19 cellular contexts compared by ENCODE assay signal in genomic region chr15:80636675-80637074, GRCh38. TPM values are rescaled to one million over a fixed set of nuclear protein-coding genes. Genes with fewer than 3 reads are reported as not detected.
DNase-seq lines count a peak whose midpoint lies in the region; ATAC-seq and TF ChIP-seq lines count a peak whose summit lies in the region.
"Had no signal": no experiment of that assay in that cellular context is flagged by ENCODE, and none has a peak within 500 bp of the region (broad histone marks: within the 10 kb centered on the region; RNA-seq: fewer than 3 reads in every experiment).

No MANE protein-coding gene starts in this region.

- peaks cover 4% of the 10 kb centered on the region; the same call in 2 of the 3 replicates for H3K36me3 Mint-ChIP-seq in GM23338 (ENCODE audit: low read depth)
- H3K36me3 Mint-ChIP-seq in chondrocyte (ENCODE audit: low read depth), result peaks cover 3% of the 10 kb centered on the region

- no peaks in the 10 kb centered on the region; the same call in 2 of the 3 replicates for H3K4me1 Mint-ChIP-seq in GM23338
- H3K4me1 Mint-ChIP-seq in chondrocyte (ENCODE audit: low read depth), result peaks cover 3% of the 10 kb centered on the region
- H3K4me1 Mint-ChIP-seq: B cell had no signal

- H3K27ac Mint-ChIP-seq in GM23338 (no peak overlapping the region), chondrocyte (ENCODE audit: unreplicated experiment) (no peak overlapping the region)
- H3K27ac Mint-ChIP-seq: activated naive CD4-positive, alpha-beta T cell treated with anti-CD3 and anti-CD28 coated beads for 36 hours; B cell had no signal

- intact Hi-C loops in mucosa of descending colon (cut with DNase I, micrococcal nuclease), result no loop called here

- H3K9me3 Mint-ChIP-seq in GM23338 (peaks cover 14% of the 10 kb centered on the region), chondrocyte (ENCODE audit: low read depth) (peaks cover 13% of the 10 kb centered on the region)
- H3K9me3 Mint-ChIP-seq: activated naive CD4-positive, alpha-beta T cell treated with anti-CD3 and anti-CD28 coated beads for 36 hours had no signal

- H3K27me3 Mint-ChIP-seq in GM23338 (ENCODE audit: insufficient read depth, low read depth, poor library complexity), result peaks cover 5% of the 10 kb centered on the region
- H3K27me3 Mint-ChIP-seq in chondrocyte (ENCODE audit: low read depth), result peaks cover 3% of the 10 kb centered on the region

- no peaks in the 10 kb centered on the region for H3F3A ChIP-seq in GM23338 (replicated peaks; ENCODE audit: low read depth)

- no peaks in the 10 kb centered on the region for H4K20me1 ChIP-seq in GM23338 (replicated peaks; ENCODE audit: insufficient read depth)

- H3K4me1 ChIP-seq in GM23338 (ENCODE audit: insufficient read depth) (no peaks in the 10 kb centered on the region), mucosa of descending colon (ENCODE audit: low read depth) (no peaks in the 10 kb centered on the region)

- no peak overlapping the region for H3K27ac ChIP-seq in GM23338 (ENCODE audit: low read depth)
- H3K27ac ChIP-seq: RWPE1 had no signal

- no peaks in the 10 kb centered on the region; the same call in 1 of the 2 replicates for H3K9me2 ChIP-seq in GM23338 (ENCODE audit: insufficient read depth)

- 0 out of 2 replicates have a peak overlapping the region, but pooled peaks have one; percentile 43 for H2AFZ ChIP-seq in GM23338

- no peaks in the 10 kb centered on the region for H3K79me2 ChIP-seq in GM23338 (replicated peaks; ENCODE audit: insufficient read depth)

- H3K4me2 ChIP-seq in GM23338, result no peak overlapping the region

- no peak overlapping the region for H3K4me3 ChIP-seq in GM23338
- no peak overlapping the region for H3K4me3 ChIP-seq in mucosa of descending colon
- H3K4me3 ChIP-seq: MG63 had no signal

- peak; percentile 79 for ATAC-seq in GM23338
- ATAC-seq in esophagus mucosa, result peak; percentile 88
- ATAC-seq in mucosa of descending colon, result peak; percentile 85
- ATAC-seq in GM18870 (IDR thresholded peaks at IDR 0.05; ENCODE audit: unreplicated experiment), result no peak

- H3K9me3 ChIP-seq in mucosa of descending colon, result peaks cover 3% of the 10 kb centered on the region

- no peaks in the 10 kb centered on the region for H3K36me3 ChIP-seq in GM23338 (ENCODE audit: insufficient read depth)
- H3K36me3 ChIP-seq in mucosa of descending colon (ENCODE audit: low read depth), result no peaks in the 10 kb centered on the region
- H3K36me3 ChIP-seq: MG63 had no signal

- TF ChIP-seq CTCF in GM23338 (conservative IDR thresholded peaks at IDR 0.05; ENCODE audit: low read depth in 2 of 2) (peak; percentile 56 to 65), mucosa of descending colon (IDR thresholded peaks at IDR 0.05) (no peak), chondrocyte (IDR thresholded peaks at IDR 0.05) (no peak), GM10266 (IDR thresholded peaks at IDR 0.05; ENCODE audit: control insufficient read depth, insufficient read depth, low read depth, missing control alignments) (no peak)

- H3K27me3 ChIP-seq in GM23338 (ENCODE audit: insufficient read depth), result no peaks in the 10 kb centered on the region
- H3K27me3 ChIP-seq: MG63 had no signal

- no peak overlapping the region for H3K4me3 Mint-ChIP-seq in GM23338
- no peak overlapping the region for H3K4me3 Mint-ChIP-seq in chondrocyte (ENCODE audit: unreplicated experiment)
- H3K4me3 Mint-ChIP-seq: activated naive CD4-positive, alpha-beta T cell treated with anti-CD3 and anti-CD28 coated beads for 36 hours; B cell had no signal

- DNase-seq in GM23338 (ENCODE audit: low spot score) (peak; percentile 82), NCI-H446 treated with DMSO at 0.1 percent for 48 hours (lab: John Stamatoyannopoulos, UW) (peak; percentile 82), mucosa of descending colon (peak in 2 of 3 donors; percentile 25 to 34), chondrocyte (ENCODE audit: low spot score) (no peak), HPDE6-E6E7 (ENCODE audit: extremely low spot score) (no peak), GM10266 (ENCODE audit: extremely low spot score) (no peak)
- DNase-seq: activated CD4-positive, CD25-positive, alpha-beta regulatory T cell treated with anti-CD3 and anti-CD28 coated beads, Interleukin-2, amount 50 U/mL, for 72 hours; activated naive CD4-positive, alpha-beta T cell treated with anti-CD3 and anti-CD28 coated beads for 36 hours; DMS153; mesenchymal stem cell; MG63; NCI-H1930; NCI-H748 treated with DMSO at 0.1 percent for 48 hours; stimulated activated CD4-positive, alpha-beta T cell treated with anti-CD3 and anti-CD28 coated beads, Interleukin-1b, Interleukin-23, amount 100 ng/mL, for 48 hours; T-helper 2 cell had no signal

TF ChIP-seq in GM23338, 12 proteins besides CTCF, POLR2A, EP300 and RAD21 (continues in another document):
- TF ChIP-seq, protein P1, sequence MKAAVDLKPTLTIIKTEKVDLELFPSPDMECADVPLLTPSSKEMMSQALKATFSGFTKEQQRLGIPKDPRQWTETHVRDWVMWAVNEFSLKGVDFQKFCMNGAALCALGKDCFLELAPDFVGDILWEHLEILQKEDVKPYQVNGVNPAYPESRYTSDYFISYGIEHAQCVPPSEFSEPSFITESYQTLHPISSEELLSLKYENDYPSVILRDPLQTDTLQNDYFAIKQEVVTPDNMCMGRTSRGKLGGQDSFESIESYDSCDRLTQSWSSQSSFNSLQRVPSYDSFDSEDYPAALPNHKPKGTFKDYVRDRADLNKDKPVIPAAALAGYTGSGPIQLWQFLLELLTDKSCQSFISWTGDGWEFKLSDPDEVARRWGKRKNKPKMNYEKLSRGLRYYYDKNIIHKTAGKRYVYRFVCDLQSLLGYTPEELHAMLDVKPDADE (IDR thresholded peaks at IDR 0.05), result no peak
- TF ChIP-seq REST (IDR thresholded peaks at IDR 0.05; ENCODE audit: unreplicated experiment) (no peak), POLR2AphosphoS5 (IDR thresholded peaks at IDR 0.05; ENCODE audit: low read depth) (no peak)

RNA-seq across cellular contexts. Expression of gene ABHD17C, which starts 58.4 kb away (rescaled TPM):
- 23.8 and 25.2 TPM in 2 replicates for total RNA-seq in GM23338 (2014; rRNA removed; shearing (Covaris generic))
- 9.1 and 11.3 TPM in 2 replicates for polyA plus RNA-seq in GM23338 (2016; fragmentation: Nextera tagmentation; extraction: Ambion mirVana)
- total RNA-seq in esophagus mucosa (45.3 TPM), mucosa of descending colon (100 to 1,000 TPM in 2 of 3 donors, 10 to 100 TPM in 1; 84.4 to 192 (median 157) TPM), chondrocyte (6.6 to 8.9 TPM (median 8.0 TPM) in 3 replicates)

Comparison
In these comparisons a context has a peak if more than half of its experiments do, and no peak if none do; other contexts are left out.
1. DNase-seq: peak in GM23338 (single experiment), NCI-H446 treated with DMSO at 0.1 percent for 48 hours (single experiment) and mucosa of descending colon (2 of 3); none in chondrocyte (single experiment), HPDE6-E6E7 (single experiment) and GM10266 (single experiment).
2. CTCF ChIP-seq: peak in GM23338 (2 of 2); none in mucosa of descending colon (single experiment), chondrocyte (single experiment) and GM10266 (single experiment).